Comparison of ENCODE assay signal across 20 cellular contexts in the genomic region with DNA sequence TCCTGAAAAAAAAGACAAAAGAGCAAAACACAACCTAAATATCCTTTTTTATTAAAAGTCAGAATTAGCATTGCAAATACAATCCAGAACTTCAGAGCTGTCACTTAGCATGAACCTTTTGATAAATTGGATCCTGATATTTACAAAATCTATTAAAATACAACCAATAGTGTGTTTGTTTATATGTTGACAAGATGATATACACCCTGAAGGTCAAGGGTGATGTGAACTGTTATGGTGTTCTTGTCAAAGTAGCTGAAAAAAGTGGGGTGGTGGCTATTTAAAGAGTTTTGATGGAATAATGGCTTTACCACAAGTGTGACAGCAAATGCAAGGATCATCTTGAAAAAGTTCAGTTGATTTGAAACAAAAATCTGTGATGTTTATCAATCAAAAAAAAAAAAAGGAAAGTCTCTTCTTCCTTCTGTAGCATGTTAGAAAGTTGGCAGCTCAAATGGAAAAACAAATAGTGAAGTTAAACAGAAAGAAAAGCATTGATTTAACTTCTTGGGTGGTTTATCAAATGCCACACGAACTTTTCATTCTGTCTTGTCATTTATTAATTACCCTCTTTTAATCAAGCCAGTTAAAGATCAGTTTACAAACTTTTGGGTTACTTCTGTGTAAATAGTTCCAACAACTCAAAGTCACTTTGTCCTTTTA. TPM values are rescaled to one million over a fixed set of nuclear protein-coding genes. Genes with fewer than 3 reads are reported as not detected.
DNase-seq lines count a peak whose midpoint lies in the region; FAIRE-seq and TF ChIP-seq lines count a peak whose summit lies in the region.
"Had no signal": no experiment of that assay in that cellular context is flagged by ENCODE, and none has a peak within 500 bp of the region (broad histone marks: within the 10 kb centered on the region; RNA-seq: fewer than 3 reads in every experiment).

No MANE protein-coding gene starts in this region.

- DNase-seq in ascending aorta (ENCODE audit: low spot score in 2 of 2) (no peak), mesothelial cell of epicardium (ENCODE audit: low spot score in 2 of 2, unreplicated experiment in 2 of 2) (no peak), putamen (ENCODE audit: low spot score) (no peak), suprapubic skin (ENCODE audit: low spot score in 2 of 2) (no peak), AG20443 (ENCODE audit: low spot score) (no peak), CD14-positive monocyte (ENCODE audit: low spot score) (no peak)
- DNase-seq: AML-193; CD4-positive, CD25-positive, alpha-beta regulatory T cell; DMS 273 treated with DMSO at 0.1 percent for 48 hours; DMS79; GOT3; KBM-7 had no signal

- WGBS in suprapubic skin = 40% methylated on average over 1 of the region's 1 CpG

- TF ChIP-seq CTCF in ascending aorta (IDR thresholded peaks at IDR 0.05) = no peak
- TF ChIP-seq CTCF in mesothelial cell of epicardium (IDR thresholded peaks at IDR 0.05; ENCODE audit: unreplicated experiment) = no peak
- TF ChIP-seq CTCF in suprapubic skin (IDR thresholded peaks at IDR 0.05) = no peak
- no peak for TF ChIP-seq CTCF in CD14-positive monocyte (IDR thresholded peaks at IDR 0.05)

- peaks cover 0 to 27% of the 10 kb centered on the region in 2 donors for H3K4me1 ChIP-seq in ascending aorta
- H3K4me1 ChIP-seq in suprapubic skin = no peaks in the 10 kb centered on the region
- H3K4me1 ChIP-seq: BLaER1 had no signal

- peak overlapping the region in 1 of 2 donors; percentile 47 for H3K4me3 ChIP-seq in ascending aorta
- no peak overlapping the region for H3K4me3 ChIP-seq in suprapubic skin
- H3K4me3 ChIP-seq: BLaER1, HAP-1 had no signal

- H3K4me3 Mint-ChIP-seq in mesothelial cell of epicardium (no peak overlapping the region), CD14-positive monocyte (no peak overlapping the region)
- H3K4me3 Mint-ChIP-seq: CD4-positive, CD25-positive, alpha-beta regulatory T cell had no signal

- peak overlapping the region; percentile 39 for H3K27ac Mint-ChIP-seq in mesothelial cell of epicardium
- H3K27ac Mint-ChIP-seq in CD14-positive monocyte = no peak overlapping the region
- H3K27ac Mint-ChIP-seq: CD4-positive, CD25-positive, alpha-beta regulatory T cell had no signal

- intact Hi-C loops in ascending aorta (cut with DNase I) (no loop called here), CD14-positive monocyte (cut with micrococcal nuclease) (no loop called here)

- H3K27me3 ChIP-seq in ascending aorta (no peaks in the 10 kb centered on the region), suprapubic skin (no peaks in the 10 kb centered on the region)
- H3K27me3 ChIP-seq: BLaER1 had no signal

- H3K27ac ChIP-seq in ascending aorta (peak overlapping the region; percentile 82 to 83), suprapubic skin (no peak overlapping the region)
- H3K27ac ChIP-seq: BLaER1, HL-60 had no signal

- peaks cover 6% of the 10 kb centered on the region for H3K36me3 Mint-ChIP-seq in mesothelial cell of epicardium
- H3K36me3 Mint-ChIP-seq in CD14-positive monocyte = no peaks in the 10 kb centered on the region
- H3K36me3 Mint-ChIP-seq: CD4-positive, CD25-positive, alpha-beta regulatory T cell had no signal

- H3K9me3 ChIP-seq in ascending aorta (no peaks in the 10 kb centered on the region), suprapubic skin (no peaks in the 10 kb centered on the region)
- H3K9me3 ChIP-seq: BLaER1, HAP-1 had no signal

- H3K36me3 ChIP-seq in ascending aorta (no peaks in the 10 kb centered on the region), suprapubic skin (no peaks in the 10 kb centered on the region)
- H3K36me3 ChIP-seq: BLaER1, HAP-1 had no signal

- TF ChIP-seq POLR2A in suprapubic skin (IDR thresholded peaks at IDR 0.05) = no peak

- H3K27me3 Mint-ChIP-seq in mesothelial cell of epicardium (ENCODE audit: low read depth) (no peaks in the 10 kb centered on the region), CD14-positive monocyte (ENCODE audit: low read depth in 3 of 3) (peaks cover 0 to 6% (median 3%) of the 10 kb centered on the region in 3 donors)

- H3K4me1 Mint-ChIP-seq in mesothelial cell of epicardium = peaks cover 44% of the 10 kb centered on the region
- no peaks in the 10 kb centered on the region for H3K4me1 Mint-ChIP-seq in CD14-positive monocyte
- H3K4me1 Mint-ChIP-seq: CD4-positive, CD25-positive, alpha-beta regulatory T cell had no signal

- peak; percentile 99 for FAIRE-seq in endometrium (lab: Jason Lieb, UNC)
- FAIRE-seq: GM12892, GM19239 had no signal

- TF ChIP-seq EP300 in suprapubic skin (IDR thresholded peaks at IDR 0.05) = no peak

- H3K9me3 Mint-ChIP-seq in mesothelial cell of epicardium = peaks cover 6% of the 10 kb centered on the region
- no peaks in the 10 kb centered on the region for H3K9me3 Mint-ChIP-seq in CD14-positive monocyte

RNA-seq across cellular contexts. Expression of a gene that starts 44.5 kb away (rescaled TPM):
- total RNA-seq in ascending aorta (8.4 TPM), mesothelial cell of epicardium (8.5 to 11.8 TPM (median 8.9 TPM) in 3 replicates), suprapubic skin (under 1 TPM; 0.08 to 0.64 (median 0.33) TPM)
- polyA plus RNA-seq in CD14-positive monocyte = not detected
- total RNA-seq: A673; CD4-positive, CD25-positive, alpha-beta regulatory T cell; G401 had no signal
- polyA plus RNA-seq: CD4-positive, CD25-positive, alpha-beta regulatory T cell had no signal
